In genomic region chr19:18543814-18544475, GRCh38 we compare ENCODE assay signal across 1 cellular context.
TF ChIP-seq lines count a peak whose summit lies in the region.

No MANE protein-coding gene starts in this region.

TF ChIP-seq in K562, 482 proteins besides CTCF, POLR2A, EP300 and RAD21 (continued from another document):
- 0 out of 4 replicates have a peak, but pooled peaks of 1 of the 2 experiments have one; percentile 46 for TF ChIP-seq UBTF (IDR thresholded peaks at IDR 0.05; ENCODE audit: borderline replicate concordance in 1 of 2, low read depth in 2 of 2, low read length in 2 of 2)
- no peak for TF ChIP-seq GMEB1 (CRISPR knock-in tag; IDR thresholded peaks at IDR 0.05)
- TF ChIP-seq ZNF584 (CRISPR knock-in tag; IDR thresholded peaks at IDR 0.05; ENCODE audit: low read depth), result peak; percentile 84
- TF ChIP-seq CREB3L1 (IDR thresholded peaks at IDR 0.05; ENCODE audit: borderline replicate concordance, low read depth), result peak; percentile 77; the same call in 1 of the 2 replicates
- peak; percentile 7 to 96; a peak in 3 of 4 replicates for TF ChIP-seq HDAC1 (IDR thresholded peaks at IDR 0.05)
- TF ChIP-seq YY1 (IDR thresholded peaks at IDR 0.05; ENCODE audit: borderline replicate concordance in 1 of 3, control insufficient read depth in 1 of 3, extremely low read depth in 1 of 3, insufficient read depth in 3 of 3, insufficient read length in 1 of 3, insufficient replicate concordance in 2 of 3, low read depth in 1 of 3, low read length in 2 of 3), result peak in 1 of 3 experiments; percentile 38
- TF ChIP-seq, protein P1, sequence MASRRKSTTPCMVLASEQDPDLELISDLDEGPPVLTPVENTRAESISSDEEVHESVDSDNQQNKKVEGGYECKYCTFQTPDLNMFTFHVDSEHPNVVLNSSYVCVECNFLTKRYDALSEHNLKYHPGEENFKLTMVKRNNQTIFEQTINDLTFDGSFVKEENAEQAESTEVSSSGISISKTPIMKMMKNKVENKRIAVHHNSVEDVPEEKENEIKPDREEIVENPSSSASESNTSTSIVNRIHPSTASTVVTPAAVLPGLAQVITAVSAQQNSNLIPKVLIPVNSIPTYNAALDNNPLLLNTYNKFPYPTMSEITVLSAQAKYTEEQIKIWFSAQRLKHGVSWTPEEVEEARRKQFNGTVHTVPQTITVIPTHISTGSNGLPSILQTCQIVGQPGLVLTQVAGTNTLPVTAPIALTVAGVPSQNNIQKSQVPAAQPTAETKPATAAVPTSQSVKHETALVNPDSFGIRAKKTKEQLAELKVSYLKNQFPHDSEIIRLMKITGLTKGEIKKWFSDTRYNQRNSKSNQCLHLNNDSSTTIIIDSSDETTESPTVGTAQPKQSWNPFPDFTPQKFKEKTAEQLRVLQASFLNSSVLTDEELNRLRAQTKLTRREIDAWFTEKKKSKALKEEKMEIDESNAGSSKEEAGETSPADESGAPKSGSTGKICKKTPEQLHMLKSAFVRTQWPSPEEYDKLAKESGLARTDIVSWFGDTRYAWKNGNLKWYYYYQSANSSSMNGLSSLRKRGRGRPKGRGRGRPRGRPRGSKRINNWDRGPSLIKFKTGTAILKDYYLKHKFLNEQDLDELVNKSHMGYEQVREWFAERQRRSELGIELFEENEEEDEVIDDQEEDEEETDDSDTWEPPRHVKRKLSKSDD (conservative IDR thresholded peaks at IDR 0.05; ENCODE audit: low read length), result no peak
- peak; percentile 60; the same call in 1 of the 2 replicates for TF ChIP-seq EHMT2 (IDR thresholded peaks at IDR 0.05)
- TF ChIP-seq ZBTB17 (CRISPR knock-in tag; IDR thresholded peaks at IDR 0.05), result peak; percentile 76
- TF ChIP-seq ZFP30 (CRISPR knock-in tag; IDR thresholded peaks at IDR 0.05; ENCODE audit: borderline replicate concordance), result no peak
- peak; percentile 66 for TF ChIP-seq FOSL1 (tag; conservative IDR thresholded peaks at IDR 0.05)
- no peak for TF ChIP-seq SRSF9 (IDR thresholded peaks at IDR 0.05; ENCODE audit: borderline replicate concordance, low read depth, low read length)
- no peak for TF ChIP-seq HMG20A (CRISPR knock-in tag; conservative IDR thresholded peaks at IDR 0.05)
- TF ChIP-seq ZNF282 (CRISPR knock-in tag; IDR thresholded peaks at IDR 0.05), result no peak
- TF ChIP-seq CREB1 (IDR thresholded peaks at IDR 0.05), result peak; percentile 75
- TF ChIP-seq CREB1 (CRISPR knock-in tag; IDR thresholded peaks at IDR 0.05), result peak; percentile 73
- TF ChIP-seq, protein P2, sequence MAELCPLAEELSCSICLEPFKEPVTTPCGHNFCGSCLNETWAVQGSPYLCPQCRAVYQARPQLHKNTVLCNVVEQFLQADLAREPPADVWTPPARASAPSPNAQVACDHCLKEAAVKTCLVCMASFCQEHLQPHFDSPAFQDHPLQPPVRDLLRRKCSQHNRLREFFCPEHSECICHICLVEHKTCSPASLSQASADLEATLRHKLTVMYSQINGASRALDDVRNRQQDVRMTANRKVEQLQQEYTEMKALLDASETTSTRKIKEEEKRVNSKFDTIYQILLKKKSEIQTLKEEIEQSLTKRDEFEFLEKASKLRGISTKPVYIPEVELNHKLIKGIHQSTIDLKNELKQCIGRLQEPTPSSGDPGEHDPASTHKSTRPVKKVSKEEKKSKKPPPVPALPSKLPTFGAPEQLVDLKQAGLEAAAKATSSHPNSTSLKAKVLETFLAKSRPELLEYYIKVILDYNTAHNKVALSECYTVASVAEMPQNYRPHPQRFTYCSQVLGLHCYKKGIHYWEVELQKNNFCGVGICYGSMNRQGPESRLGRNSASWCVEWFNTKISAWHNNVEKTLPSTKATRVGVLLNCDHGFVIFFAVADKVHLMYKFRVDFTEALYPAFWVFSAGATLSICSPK (IDR thresholded peaks at IDR 0.05; ENCODE audit: borderline replicate concordance), result no peak
- TF ChIP-seq NR1H2 (CRISPR knock-in tag; IDR thresholded peaks at IDR 0.05), result no peak
- no peak for TF ChIP-seq HOXB6 (CRISPR knock-in tag; IDR thresholded peaks at IDR 0.05; ENCODE audit: borderline replicate concordance)
- TF ChIP-seq PRDM10 (IDR thresholded peaks at IDR 0.05; ENCODE audit: partially characterized antibody), result peak; percentile 47
- no peak for TF ChIP-seq BRD4 (IDR thresholded peaks at IDR 0.05)
- TF ChIP-seq SRSF3 (IDR thresholded peaks at IDR 0.05; ENCODE audit: insufficient read depth, low read length), result no peak
- peak; percentile 33; the same call in 1 of the 2 replicates for TF ChIP-seq PHF8 (IDR thresholded peaks at IDR 0.05; ENCODE audit: borderline replicate concordance, low read length)
- 0 out of 2 replicates have a peak, but pooled peaks have one; percentile 42 for TF ChIP-seq ZNF592 (IDR thresholded peaks at IDR 0.05)
- no peak for TF ChIP-seq IFI16 (CRISPR knock-in tag; IDR thresholded peaks at IDR 0.05)
- TF ChIP-seq CHD1 (IDR thresholded peaks at IDR 0.05; ENCODE audit: low read length), result no peak
- TF ChIP-seq DPF2 (IDR thresholded peaks at IDR 0.05), result peak; percentile 98
- peak; percentile 67; the same call in 1 of the 2 replicates for TF ChIP-seq ELF2 (CRISPR knock-in tag; IDR thresholded peaks at IDR 0.05)
- TF ChIP-seq ID3 (CRISPR knock-in tag; IDR thresholded peaks at IDR 0.05), result no peak
- peak; percentile 76; the same call in 1 of the 2 replicates for TF ChIP-seq ID3 (tag; IDR thresholded peaks at IDR 0.05)
- peak; percentile 19; the same call in 1 of the 2 replicates for TF ChIP-seq NFE2 (IDR thresholded peaks at IDR 0.05; ENCODE audit: low read depth)
- TF ChIP-seq NFATC3 (IDR thresholded peaks at IDR 0.05), result peak; percentile 79; the same call in 1 of the 2 replicates
